ENCODE assay signal across 8 cellular contexts in the genomic region with DNA sequence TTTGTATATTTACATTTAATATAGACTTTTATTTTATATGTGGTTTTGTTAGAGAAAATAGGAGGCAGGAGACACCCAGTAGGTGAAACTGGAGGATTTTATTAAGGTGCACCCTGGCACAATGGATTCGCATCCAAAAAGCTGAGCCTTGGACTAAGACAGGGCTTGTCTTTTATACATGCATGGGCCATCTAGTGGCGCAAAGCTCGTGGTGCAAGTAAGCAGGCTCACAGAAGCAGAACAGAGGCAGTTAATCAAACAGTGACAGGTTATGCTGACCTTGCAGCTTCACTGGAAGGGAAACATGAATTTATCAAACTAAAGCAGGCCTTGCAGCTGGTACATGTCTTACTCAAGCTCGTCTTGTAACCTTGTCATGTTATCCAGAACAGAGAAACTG. TPM values are rescaled to one million over a fixed set of nuclear protein-coding genes. Genes with fewer than 3 reads are reported as not detected.
DNase-seq lines count a peak whose midpoint lies in the region; ATAC-seq, FAIRE-seq and TF ChIP-seq lines count a peak whose summit lies in the region.

No MANE protein-coding gene starts in this region.

- H3K4me3 Mint-ChIP-seq in nephron progenitor cell = no peak overlapping the region

- no peaks in the 10 kb centered on the region for H3K27me3 ChIP-seq in heart left ventricle
- H3K27me3 ChIP-seq in right cardiac atrium (ENCODE audit: control insufficient read depth, insufficient read depth) = no peaks in the 10 kb centered on the region
- H3K27me3 ChIP-seq in pancreas = no peaks in the 10 kb centered on the region

- no peak overlapping the region for H3K27ac Mint-ChIP-seq in nephron progenitor cell

- H3K4me1 ChIP-seq in heart left ventricle = no peaks in the 10 kb centered on the region
- no peaks in the 10 kb centered on the region for H3K4me1 ChIP-seq in right cardiac atrium (ENCODE audit: control insufficient read depth, insufficient read depth, low read length)
- H3K4me1 ChIP-seq in pancreas = no peaks in the 10 kb centered on the region

- DNase-seq in heart left ventricle (peak in 1 of 5 donors; percentile 37), right cardiac atrium (no peak), RWPE1 (ENCODE audit: low spot score) (no peak), cerebellar cortex (ENCODE audit: low spot score) (peak; percentile 26), pancreas (no peak), nephron progenitor cell (no peak), NOMO-1 treated with DMSO at 0.1 percent for 48 hours (lab: John Stamatoyannopoulos, UW; ENCODE audit: unreplicated experiment) (no peak)

- no peak overlapping the region for H3K27ac ChIP-seq in heart left ventricle
- no peak overlapping the region for H3K27ac ChIP-seq in right cardiac atrium (ENCODE audit: low read length)
- H3K27ac ChIP-seq in RWPE1 = no peak overlapping the region
- H3K27ac ChIP-seq in pancreas = no peak overlapping the region

- H3K27me3 Mint-ChIP-seq in nephron progenitor cell (ENCODE audit: low read depth, poor library complexity) = no peaks in the 10 kb centered on the region

- no peaks in the 10 kb centered on the region for H3K36me3 ChIP-seq in heart left ventricle
- H3K36me3 ChIP-seq in pancreas = no peaks in the 10 kb centered on the region

- WGBS in heart left ventricle, 4 donors = 48 to 70% (median 59%) methylated on average over 4 of the region's 4 CpGs
- 63% methylated on average over 4 of the region's 4 CpGs for WGBS in right cardiac atrium
- 42 to 53% methylated on average over 4 of the region's 4 CpGs for WGBS in pancreas, 2 donors

- H3K36me3 Mint-ChIP-seq in nephron progenitor cell (ENCODE audit: low read depth) = peaks cover 84% of the 10 kb centered on the region

- H3K4me3 ChIP-seq in heart left ventricle (no peak overlapping the region), right cardiac atrium (ENCODE audit: low read length) (no peak overlapping the region), pancreas (no peak overlapping the region)

- intact Hi-C loops in heart left ventricle (cut with DNase I) = no loop called here
- intact Hi-C loops in right cardiac atrium (cut with DNase I) = no loop called here
- intact Hi-C loops in pancreas (cut with DNase I) = no loop called here

- POLR2A ChIA-PET in RWPE1 (lab: Yijun Ruan, JAX; ENCODE audit: low non-redundant PET) = no interaction called here

- peaks cover 83% of the 10 kb centered on the region for H3K9me3 Mint-ChIP-seq in nephron progenitor cell

- TF ChIP-seq POLR2A in heart left ventricle (IDR thresholded peaks at IDR 0.05) = no peak

- TF ChIP-seq CTCF in heart left ventricle (IDR thresholded peaks at IDR 0.05) = peak; percentile 15 to 53 (median 36)
- peak; percentile 25; the same call in 1 of the 2 replicates for TF ChIP-seq CTCF in RWPE1 (conservative IDR thresholded peaks at IDR 0.05; ENCODE audit: low read depth)
- TF ChIP-seq CTCF in pancreas (IDR thresholded peaks at IDR 0.05) = no peak
- no peak for TF ChIP-seq CTCF in nephron progenitor cell (IDR thresholded peaks at IDR 0.05)

- no peaks in the 10 kb centered on the region for H3K4me1 Mint-ChIP-seq in nephron progenitor cell

- CTCF ChIA-PET in RWPE1 (lab: Yijun Ruan, JAX) = no interaction called here

- H3K9me3 ChIP-seq in heart left ventricle (peaks cover 0 to 27% (median 1%) of the 10 kb centered on the region in 12 donors), right cardiac atrium (ENCODE audit: control insufficient read depth, low read length) (no peaks in the 10 kb centered on the region), pancreas (no peaks in the 10 kb centered on the region)

- no peak for FAIRE-seq in pancreas (lab: Jason Lieb, UNC)

- ATAC-seq in heart left ventricle (peak in 3 of 4 donors; percentile 42 to 57 (median 53)), right cardiac atrium (no peak), pancreas (peak in 3 of 4 donors; percentile 46 to 67 (median 51)), GM21737 (IDR thresholded peaks at IDR 0.05; ENCODE audit: unreplicated experiment) (no peak)

RNA-seq across cellular contexts. Expression of a gene that starts 58.8 kb away (rescaled TPM):
- total RNA-seq in heart left ventricle (1 to 10 TPM in 2 of 9 donors, under 1 TPM in 7; 0.28 to 1.6 (median 0.65) TPM), right cardiac atrium (1 to 10 TPM in 3 of 4 donors, under 1 TPM in 1; 0.47 to 1.3 (median 1.1) TPM), pancreas (1 to 10 TPM in 5 of 6 donors, under 1 TPM in 1; 0.87 to 2.1 (median 1.3) TPM)
- polyA plus RNA-seq in heart left ventricle (under 1 TPM; 0.19 to 0.65 TPM), right cardiac atrium (0.43 TPM), pancreas (under 1 TPM; 0.30 to 0.59 TPM)

Comparison
In these comparisons a context has a peak if more than half of its experiments do, and no peak if none do; other contexts are left out.
1. ATAC-seq: peak in heart left ventricle (3 of 4) and pancreas (3 of 4); none in right cardiac atrium (0 of 2) and GM21737 (single experiment).
2. CTCF ChIP-seq: peak in heart left ventricle (12 of 12) and RWPE1 (single experiment); none in pancreas (0 of 4) and nephron progenitor cell (single experiment).